Comparison of ENCODE assay signal across 1 cellular context in genomic region chr6:28489366-28490190, GRCh38.
TF ChIP-seq lines count a peak whose summit lies in the region.

No MANE protein-coding gene starts in this region.

TF ChIP-seq in K562, 482 proteins besides CTCF, POLR2A, EP300 and RAD21 (continued from another document and continues in another):
- no peak for TF ChIP-seq REST (CRISPR knock-in tag; IDR thresholded peaks at IDR 0.05; ENCODE audit: low read depth)
- no peak for TF ChIP-seq PRMT5 (CRISPR knock-in tag; IDR thresholded peaks at IDR 0.05)
- no peak for TF ChIP-seq BRF1 (IDR thresholded peaks at IDR 0.05; ENCODE audit: borderline replicate concordance, extremely low read depth, insufficient read length)
- 0 out of 2 replicates have a peak, but pooled peaks have one; percentile 20 for TF ChIP-seq KDM2B (CRISPR knock-in tag; IDR thresholded peaks at IDR 0.05)
- peak; percentile 76 for TF ChIP-seq SUPT5H (IDR thresholded peaks at IDR 0.05)
- TF ChIP-seq ZNF280B (CRISPR knock-in tag; IDR thresholded peaks at IDR 0.05), result no peak
- TF ChIP-seq ZNF717 (CRISPR knock-in tag; IDR thresholded peaks at IDR 0.05), result no peak
- 0 out of 2 replicates have a peak, but pooled peaks have one; percentile 39 for TF ChIP-seq ZNF707 (CRISPR knock-in tag; conservative IDR thresholded peaks at IDR 0.05)
- TF ChIP-seq RB1 (IDR thresholded peaks at IDR 0.05; ENCODE audit: low read depth), result 0 out of 2 replicates have a peak, but pooled peaks have one; percentile 21
- no peak for TF ChIP-seq ZNF780A (CRISPR knock-in tag; IDR thresholded peaks at IDR 0.05)
- TF ChIP-seq MYBL2 (IDR thresholded peaks at IDR 0.05; ENCODE audit: low read depth), result no peak
- TF ChIP-seq MYBL2 (CRISPR knock-in tag; IDR thresholded peaks at IDR 0.05; ENCODE audit: borderline replicate concordance), result no peak
- TF ChIP-seq ZNF184 (CRISPR knock-in tag; IDR thresholded peaks at IDR 0.05), result no peak
- TF ChIP-seq MAFK (IDR thresholded peaks at IDR 0.05; ENCODE audit: low read length), result no peak
- TF ChIP-seq ZNF445 (CRISPR knock-in tag; IDR thresholded peaks at IDR 0.05; ENCODE audit: low read depth), result no peak; the same call in 1 of the 2 replicates
- TF ChIP-seq BMI1 (IDR thresholded peaks at IDR 0.05; ENCODE audit: low read length), result no peak
- 0 out of 2 replicates have a peak, but pooled peaks have one; percentile 50 for TF ChIP-seq ZNF79 (CRISPR knock-in tag; IDR thresholded peaks at IDR 0.05; ENCODE audit: low read depth)
- no peak for TF ChIP-seq ZNF668 (CRISPR knock-in tag; IDR thresholded peaks at IDR 0.05)
- TF ChIP-seq E2F6 (IDR thresholded peaks at IDR 0.05; ENCODE audit: borderline replicate concordance in 1 of 2, extremely low read depth in 1 of 2, insufficient read depth in 1 of 2, insufficient read length in 1 of 2, low read depth in 1 of 2, low read length in 1 of 2, poor library complexity in 1 of 2, severe bottlenecking in 1 of 2), result peak; percentile 65 to 92
- TF ChIP-seq CHD2 (IDR thresholded peaks at IDR 0.05; ENCODE audit: low read depth, low read length), result peak; percentile 37; the same call in 1 of the 2 replicates
- TF ChIP-seq FOXA1 (IDR thresholded peaks at IDR 0.05; ENCODE audit: borderline replicate concordance), result no peak
- TF ChIP-seq E4F1 (CRISPR knock-in tag; IDR thresholded peaks at IDR 0.05; ENCODE audit: borderline replicate concordance), result no peak
- TF ChIP-seq IRF2 (CRISPR knock-in tag; IDR thresholded peaks at IDR 0.05), result no peak
- TF ChIP-seq IRF1 (CRISPR knock-in tag; IDR thresholded peaks at IDR 0.05; ENCODE audit: borderline replicate concordance), result no peak
- peak; percentile 75 for TF ChIP-seq CBFA2T2 (conservative IDR thresholded peaks at IDR 0.05)
- no peak for TF ChIP-seq TCFL5 (CRISPR knock-in tag; conservative IDR thresholded peaks at IDR 0.05)
- no peak for TF ChIP-seq RFX1 (IDR thresholded peaks at IDR 0.05)
- no peak for TF ChIP-seq BDP1 (IDR thresholded peaks at IDR 0.05; ENCODE audit: insufficient read depth, insufficient read length)
- TF ChIP-seq SMARCA5 (IDR thresholded peaks at IDR 0.05), result peak; percentile 28; the same call in 1 of the 2 replicates
- TF ChIP-seq CEBPZ (IDR thresholded peaks at IDR 0.05; ENCODE audit: borderline replicate concordance, low read depth, low read length), result no peak
- no peak for TF ChIP-seq GTF2F1 (IDR thresholded peaks at IDR 0.05; ENCODE audit: low read depth, low read length)
- no peak for TF ChIP-seq HNRNPUL1 (IDR thresholded peaks at IDR 0.05; ENCODE audit: low read length)
- no peak for TF ChIP-seq ZNF77 (CRISPR knock-in tag; IDR thresholded peaks at IDR 0.05)
- peak; percentile 79 for TF ChIP-seq MITF (IDR thresholded peaks at IDR 0.05)
- TF ChIP-seq ZNF24 (IDR thresholded peaks at IDR 0.05), result no peak
- TF ChIP-seq HLTF (IDR thresholded peaks at IDR 0.05), result peak; percentile 77; the same call in 1 of the 2 replicates
- 0 out of 4 replicates have a peak, but pooled peaks of 1 of the 2 experiments have one; percentile 13 for TF ChIP-seq ZNF318 (IDR thresholded peaks at IDR 0.05; ENCODE audit: borderline replicate concordance in 1 of 2, low read depth in 1 of 2)
- peak; percentile 5 for TF ChIP-seq SMAD1 (IDR thresholded peaks at IDR 0.05; ENCODE audit: low read depth, low read length, partially characterized antibody)
